8 cellular contexts compared by ENCODE assay signal in genomic region chr12:62785941-62786559, GRCh38.
A peak's percentile ranks its signal among the peaks of the same experiment; 100 is the strongest.
DNase-seq lines count a peak whose midpoint lies in the region; ATAC-seq and TF ChIP-seq lines count a peak whose summit lies in the region.

No MANE protein-coding gene starts in this region.

- H3K4me1 ChIP-seq in GM23248 (ENCODE audit: insufficient read depth) (peaks cover 49% of the 10 kb centered on the region), PC-9 (replicated peaks; ENCODE audit: insufficient read depth) (peaks cover 55% of the 10 kb centered on the region), osteoblast (ENCODE audit: insufficient read depth, low read length) (peaks cover 40% of the 10 kb centered on the region)

- H2AFZ ChIP-seq in GM23248 (peak overlapping the region; percentile 63), PC-9 (peak overlapping the region; percentile 68), osteoblast (ENCODE audit: low read length) (peak overlapping the region; percentile 84)

- H3K9me3 ChIP-seq in GM23248 (ENCODE audit: low read depth) (no peaks in the 10 kb centered on the region), PC-9 (ENCODE audit: insufficient read depth, low read depth) (no peaks in the 10 kb centered on the region), osteoblast (ENCODE audit: low read depth, low read length) (no peaks in the 10 kb centered on the region)

- 23% methylated on average over 8 of the region's 8 CpGs for WGBS in GM23248 (ENCODE audit: low coverage in 1 of 2, low lambda C conversion rate in 2 of 2, missing lambda C conversion rate in 2 of 2), 2 experiments

- H3K4me3 ChIP-seq in GM23248 (peak overlapping the region; percentile 8; the same call in 1 of the 2 replicates), PC-9 (peak overlapping the region; percentile 17; the same call in 1 of the 2 replicates), osteoblast (ENCODE audit: insufficient read depth, low read length) (no peak overlapping the region)

- CTCF ChIA-PET in PC-9 (lab: Charles Lee) = interaction anchor here (0.9 kb wide), 1 partner anchor 205 kb away, joined by 3 read pairs; no protein-coding TSS in a partner anchor

- ATAC-seq in HG03520 (IDR thresholded peaks at IDR 0.05; ENCODE audit: unreplicated experiment) = no peak
- ATAC-seq in GM21529 (IDR thresholded peaks at IDR 0.05; ENCODE audit: unreplicated experiment) = no peak

- POLR2A ChIA-PET in PC-9 (lab: Charles Lee; ENCODE audit: unreplicated experiment) = interaction anchor here (0.5 kb wide), 2 partner anchors 48 to 53 kb away, joined by 4 to 8 read pairs; no protein-coding TSS in a partner anchor

- H3K9me2 ChIP-seq in GM23248 (ENCODE audit: insufficient read depth) (no peaks in the 10 kb centered on the region), PC-9 (ENCODE audit: insufficient read depth) (no peaks in the 10 kb centered on the region)

- no peaks in the 10 kb centered on the region for H3K27me3 ChIP-seq in GM23248 (replicated peaks; ENCODE audit: insufficient read depth)
- no peaks in the 10 kb centered on the region for H3K27me3 ChIP-seq in PC-9 (ENCODE audit: insufficient read depth, low read depth)
- no peaks in the 10 kb centered on the region for H3K27me3 ChIP-seq in osteoblast (ENCODE audit: insufficient read depth, low read length)

- H3K36me3 ChIP-seq in GM23248 (ENCODE audit: low read depth) (no peaks in the 10 kb centered on the region), PC-9 (ENCODE audit: low read depth) (no peaks in the 10 kb centered on the region), osteoblast (ENCODE audit: insufficient read depth, low read length) (no peaks in the 10 kb centered on the region)

- in situ Hi-C loops in GM23248 (cut with MboI) = no loop called here

- H3K4me2 ChIP-seq in GM23248 (ENCODE audit: unreplicated experiment) (peak overlapping the region; percentile 64), PC-9 (peak overlapping the region; percentile 72), osteoblast (ENCODE audit: insufficient read depth, low read length) (peak overlapping the region; percentile 56)

- no peaks in the 10 kb centered on the region for H3K79me2 ChIP-seq in GM23248 (ENCODE audit: insufficient read depth)
- H3K79me2 ChIP-seq in PC-9 (ENCODE audit: low read depth) = no peaks in the 10 kb centered on the region
- no peaks in the 10 kb centered on the region for H3K79me2 ChIP-seq in osteoblast (ENCODE audit: insufficient read depth, low read length)

- intact Hi-C loops in PC-9 (cut with micrococcal nuclease; ENCODE audit: unreplicated experiment) = loop anchor here (2.0 kb wide), 3 partner anchors 53 to 183 kb away; no protein-coding TSS in a partner anchor

- peak overlapping the region; percentile 46 for H3K9ac ChIP-seq in GM23248

- H3K27ac ChIP-seq in GM23248 (peak overlapping the region; percentile 78), PC-9 (peak overlapping the region; percentile 98), epithelial cell of prostate (peak overlapping the region; percentile 97), osteoblast (ENCODE audit: low read depth, low read length) (peak overlapping the region; percentile 88)

- H3F3A ChIP-seq in GM23248 (ENCODE audit: insufficient read depth) = peaks cover 32% of the 10 kb centered on the region
- peaks cover 34% of the 10 kb centered on the region for H3F3A ChIP-seq in PC-9 (ENCODE audit: insufficient read depth, low read depth)

- no TSS peak for BruUV-seq in PC-9 (replicated peaks; lab: Mats Ljungman, UMichigan)

- TF ChIP-seq CTCF in PC-9 (conservative IDR thresholded peaks at IDR 0.05) (no peak), osteoblast (IDR thresholded peaks at IDR 0.05; ENCODE audit: extremely low read depth, low read depth, low read length) (no peak)

- H4K20me1 ChIP-seq in GM23248 (ENCODE audit: insufficient read depth) (no peaks in the 10 kb centered on the region), PC-9 (ENCODE audit: insufficient read depth) (no peaks in the 10 kb centered on the region), osteoblast (ENCODE audit: insufficient read depth, low read length) (no peaks in the 10 kb centered on the region)

- DNase-seq in GM23248 = peak; percentile 94
- peak; percentile 70 to 100 for DNase-seq in PC-9
- peak; percentile 90 for DNase-seq in epithelial cell of prostate (ENCODE audit: low read depth, low spot score)
- peak; percentile 81 for DNase-seq in osteoblast (ENCODE audit: insufficient read length, low spot score, missing footprints)
- no peak for DNase-seq in HUDEP-2 (lab: John Stamatoyannopoulos, UW; ENCODE audit: unreplicated experiment in 76 of 76)
- DNase-seq in NCI-H2196 (lab: John Stamatoyannopoulos, UW; ENCODE audit: unreplicated experiment) = no peak

Comparison
In these comparisons a context has a peak if more than half of its experiments do, and no peak if none do; other contexts are left out.
1. DNase-seq: peak in GM23248 (single experiment), PC-9 (2 of 2), epithelial cell of prostate (single experiment) and osteoblast (single experiment); none in HUDEP-2 (0 of 76) and NCI-H2196 (single experiment).
2. Peak in every context shown above with its lines, with median percentiles within 50 percentile points of each other: H2AFZ ChIP-seq, H3K27ac ChIP-seq and H3K4me2 ChIP-seq.